13 cellular contexts compared by ENCODE assay signal in genomic region chr1:246726255-246726679, GRCh38. TPM values are rescaled to one million over a fixed set of nuclear protein-coding genes. Genes with fewer than 3 reads are reported as not detected.
DNase-seq lines count a peak whose midpoint lies in the region; ATAC-seq and TF ChIP-seq lines count a peak whose summit lies in the region.
"Had no signal": no experiment of that assay in that cellular context is flagged by ENCODE, and none has a peak within 500 bp of the region (broad histone marks: within the 10 kb centered on the region; RNA-seq: fewer than 3 reads in every experiment).

No MANE protein-coding gene starts in this region.

- H3K4me1 Mint-ChIP-seq in activated T-helper 1 cell treated with anti-CD3 and anti-CD28 coated beads, Interleukin-12 subunit alpha, Interleukin-12 subunit beta, Interleukin-2, Interleukin-4 antibody, amounts not matched to agents 30 ng/mL and 10 ng/mL and 1 ng/mL, durations not matched to agents 14 hours and 24 hours and 36 hours (ENCODE audit: low read depth): peaks cover 10% of the 10 kb centered on the region

- peaks cover 0 to 23% (median 13%) of the 10 kb centered on the region in 4 donors for H3K36me3 ChIP-seq in liver (ENCODE audit: control insufficient read depth in 4 of 4, insufficient read depth in 3 of 4, low read depth in 1 of 4, low read length in 3 of 4)

- H3K36me3 Mint-ChIP-seq in activated T-helper 1 cell treated with anti-CD3 and anti-CD28 coated beads, Interleukin-12 subunit alpha, Interleukin-12 subunit beta, Interleukin-2, Interleukin-4 antibody, amounts not matched to agents 30 ng/mL and 10 ng/mL and 1 ng/mL, durations not matched to agents 14 hours and 24 hours and 36 hours (ENCODE audit: low read depth): peaks cover 41% of the 10 kb centered on the region

- TF ChIP-seq CTCF in liver (IDR thresholded peaks at IDR 0.05; ENCODE audit: low read depth, low read length, missing input control): no peak

- peak overlapping the region in 1 of 2 donors; percentile 94 for H3K9ac ChIP-seq in liver (ENCODE audit: low read depth in 1 of 2, low read length in 2 of 2)

- H3K27ac ChIP-seq in liver (ENCODE audit: low read depth in 1 of 2, low read length in 2 of 2): peak overlapping the region; percentile 89 to 98
- H3K27ac ChIP-seq in substantia nigra (ENCODE audit: low read depth, low read length, poor library complexity, severe bottlenecking): peak overlapping the region; percentile 46
- H3K27ac ChIP-seq: foreskin keratinocyte, WERI-Rb-1 had no signal

- H3K4me3 ChIP-seq in liver (ENCODE audit: low read depth in 1 of 3, low read length in 3 of 3): peak overlapping the region; percentile 29 to 99 (median 88)

- intact Hi-C loops in activated T-helper 1 cell treated with anti-CD3 and anti-CD28 coated beads, Interleukin-12 subunit alpha, Interleukin-12 subunit beta, Interleukin-2, Interleukin-4 antibody, amounts not matched to agents 30 ng/mL and 10 ng/mL and 1 ng/mL, durations not matched to agents 14 hours and 24 hours and 36 hours (cut with micrococcal nuclease): loop anchor here (10.0 kb wide), 2 partner anchors 221 to 391 kb away; partner anchors contain the start of gene SMYD3

- H3K27me3 Mint-ChIP-seq in activated T-helper 1 cell treated with anti-CD3 and anti-CD28 coated beads, Interleukin-12 subunit alpha, Interleukin-12 subunit beta, Interleukin-2, Interleukin-4 antibody, amounts not matched to agents 30 ng/mL and 10 ng/mL and 1 ng/mL, durations not matched to agents 14 hours and 24 hours and 36 hours (ENCODE audit: insufficient read depth): peaks cover 5% of the 10 kb centered on the region

- no peaks in the 10 kb centered on the region for H3K27me3 ChIP-seq in liver (ENCODE audit: control insufficient read depth in 4 of 4, insufficient read depth in 4 of 4, low read length in 3 of 4)
- H3K27me3 ChIP-seq: foreskin keratinocyte had no signal

- H3K9me3 ChIP-seq in liver (ENCODE audit: control insufficient read depth in 4 of 4, low read length in 3 of 4): no peaks in the 10 kb centered on the region

- H3K27ac Mint-ChIP-seq in activated T-helper 1 cell treated with anti-CD3 and anti-CD28 coated beads, Interleukin-12 subunit alpha, Interleukin-12 subunit beta, Interleukin-2, Interleukin-4 antibody, amounts not matched to agents 30 ng/mL and 10 ng/mL and 1 ng/mL, durations not matched to agents 14 hours and 24 hours and 36 hours: no peak overlapping the region

- peak in 1 of 2 donors; percentile 7 for TF ChIP-seq RAD21 in liver (IDR thresholded peaks at IDR 0.05)

- H3K4me1 ChIP-seq in liver (ENCODE audit: control insufficient read depth in 4 of 4, insufficient read depth in 4 of 4, low read length in 3 of 4): peaks cover 2 to 30% (median 27%) of the 10 kb centered on the region in 4 donors
- H3K4me1 ChIP-seq: foreskin keratinocyte had no signal

- DNase-seq in SKM-1 treated with dmso at 0.1 percent for 144 hours (lab: John Stamatoyannopoulos, UW; ENCODE audit: unreplicated experiment): peak; percentile 33
- DNase-seq in SKM-1 (lab: John Stamatoyannopoulos, UW; ENCODE audit: unreplicated experiment): no peak
- no peak for DNase-seq in activated T-helper 1 cell treated with anti-CD3 and anti-CD28 coated beads, Interleukin-12 subunit alpha, Interleukin-12 subunit beta, Interleukin-2, Interleukin-4 antibody, amounts not matched to agents 30 ng/mL and 10 ng/mL and 1 ng/mL, durations not matched to agents 14 hours and 24 hours and 36 hours (ENCODE audit: low spot score)
- peak in 1 of 49 donors; percentile 31 for DNase-seq in substantia nigra (lab: John Stamatoyannopoulos, UW)
- no peak for DNase-seq in EL
- no peak for DNase-seq in DMS114 treated with DMSO at 0.1 percent for 48 hours (lab: John Stamatoyannopoulos, UW; ENCODE audit: unreplicated experiment)
- DNase-seq: foreskin keratinocyte, islet precursor cell, KBM-7, NCI-H524 treated with DMSO at 0.1 percent for 48 hours, WERI-Rb-1 had no signal

- peaks cover 30% of the 10 kb centered on the region for H3K9me3 Mint-ChIP-seq in activated T-helper 1 cell treated with anti-CD3 and anti-CD28 coated beads, Interleukin-12 subunit alpha, Interleukin-12 subunit beta, Interleukin-2, Interleukin-4 antibody, amounts not matched to agents 30 ng/mL and 10 ng/mL and 1 ng/mL, durations not matched to agents 14 hours and 24 hours and 36 hours

- H3K4me3 Mint-ChIP-seq in activated T-helper 1 cell treated with anti-CD3 and anti-CD28 coated beads, Interleukin-12 subunit alpha, Interleukin-12 subunit beta, Interleukin-2, Interleukin-4 antibody, amounts not matched to agents 30 ng/mL and 10 ng/mL and 1 ng/mL, durations not matched to agents 14 hours and 24 hours and 36 hours: peak overlapping the region; percentile 12

- no peak for ATAC-seq in GM18520 (IDR thresholded peaks at IDR 0.05; ENCODE audit: unreplicated experiment)
- ATAC-seq: foreskin keratinocyte had no signal

- 27% methylated on average over 4 of the region's 4 CpGs for WGBS in liver

TF ChIP-seq in liver, 16 proteins besides CTCF, POLR2A, EP300 and RAD21:
- TF ChIP-seq HNF4A (conservative IDR thresholded peaks at IDR 0.05) (peak; percentile 76 to 81), HNF4G (IDR thresholded peaks at IDR 0.05) (no peak), ATF3 (IDR thresholded peaks at IDR 0.05) (no peak), FOXA2 (IDR thresholded peaks at IDR 0.05) (peak; percentile 94), SP1 (IDR thresholded peaks at IDR 0.05) (peak; percentile 49), JUND (IDR thresholded peaks at IDR 0.05) (peak; percentile 28 to 69), EGR1 (IDR thresholded peaks at IDR 0.05; ENCODE audit: low read depth in 2 of 2) (peak in 1 of 2 donors; percentile 40), NR2F2 (IDR thresholded peaks at IDR 0.05) (peak; percentile 86), TAF1 (conservative IDR thresholded peaks at IDR 0.05) (no peak), FOXA1 (IDR thresholded peaks at IDR 0.05) (peak; percentile 81), RXRA (IDR thresholded peaks at IDR 0.05) (peak; percentile 75 to 81), GABPA (IDR thresholded peaks at IDR 0.05 in 1 of 2, conservative IDR thresholded peaks at IDR 0.05 in 1 of 2) (peak in 1 of 2 donors; percentile 45), MAX (IDR thresholded peaks at IDR 0.05) (peak; percentile 19), YY1 (IDR thresholded peaks at IDR 0.05) (peak; percentile 72), ZBTB33 (IDR thresholded peaks at IDR 0.05) (peak; percentile 66), REST (IDR thresholded peaks at IDR 0.05) (no peak)

RNA-seq across cellular contexts. Expression of gene SCCPDH, which starts 2.1 kb away (rescaled TPM):
- total RNA-seq in activated T-helper 1 cell treated with anti-CD3 and anti-CD28 coated beads, Interleukin-12 subunit alpha, Interleukin-12 subunit beta, Interleukin-2, Interleukin-4 antibody, amounts not matched to agents 30 ng/mL and 10 ng/mL and 1 ng/mL, durations not matched to agents 14 hours and 24 hours and 36 hours: 23.5 and 24.3 TPM in 2 replicates
- total RNA-seq in liver: 10 to 100 TPM; 52.1 to 84.3 TPM
- 10 to 100 TPM; 77.9 to 79.2 TPM for polyA plus RNA-seq in liver
